ENCODE assay signal across 1 cellular context in genomic region chr12:49342066-49342913, GRCh38.
TF ChIP-seq lines count a peak whose summit lies in the region.

No MANE protein-coding gene starts in this region.

TF ChIP-seq in HCT116, 20 proteins besides CTCF, POLR2A, EP300 and RAD21 (continued from another document):
- TF ChIP-seq ZBTB33 (IDR thresholded peaks at IDR 0.05; ENCODE audit: extremely low read depth, insufficient replicate concordance, low read length) (no peak), EGR1 (IDR thresholded peaks at IDR 0.05; ENCODE audit: low read depth) (no peak), ZFX (IDR thresholded peaks at IDR 0.05) (peak; percentile 46; the same call in 1 of the 2 replicates), POLR2AphosphoS5 (IDR thresholded peaks at IDR 0.05; ENCODE audit: low read depth, low read length) (0 out of 2 replicates have a peak, but pooled peaks have one; percentile 25), EZH2phosphoT487 (IDR thresholded peaks at IDR 0.05; ENCODE audit: borderline replicate concordance) (no peak), YY1 (IDR thresholded peaks at IDR 0.05; ENCODE audit: extremely low read depth, insufficient replicate concordance, low read depth, low read length) (no peak), CBX3 (IDR thresholded peaks at IDR 0.05; ENCODE audit: low read depth) (no peak), CEBPB (IDR thresholded peaks at IDR 0.05; ENCODE audit: low read depth) (no peak)
